In genomic region chr4:162510115-162510514, GRCh38 we compare ENCODE assay signal across 21 cellular contexts.
DNase-seq lines count a peak whose midpoint lies in the region; ATAC-seq, FAIRE-seq and TF ChIP-seq lines count a peak whose summit lies in the region.
"Had no signal": no experiment of that assay in that cellular context is flagged by ENCODE, and none has a peak within 500 bp of the region (broad histone marks: within the 10 kb centered on the region; RNA-seq: fewer than 3 reads in every experiment).

No MANE protein-coding gene starts in this region.

- H3K9ac ChIP-seq in H1 (replicated peaks in 1 of 4; ENCODE audit: extremely low read depth in 1 of 4, low read depth in 3 of 4, low read length in 3 of 4) (no peak overlapping the region), mesendoderm (ENCODE audit: low read length) (no peak overlapping the region), neuronal stem cell (ENCODE audit: low read depth, low read length, poor library complexity) (no peak overlapping the region)

- H3K79me2 ChIP-seq in H1 (ENCODE audit: control insufficient read depth in 1 of 2, insufficient read depth in 2 of 2, low read length in 2 of 2) (no peaks in the 10 kb centered on the region), mesendoderm (ENCODE audit: control insufficient read depth, insufficient read depth, low read length) (no peaks in the 10 kb centered on the region)

- H3K14ac ChIP-seq in H1 (ENCODE audit: insufficient read length) (no peak overlapping the region), neuronal stem cell (ENCODE audit: low read length) (no peak overlapping the region)

- no peak overlapping the region for H2BK20ac ChIP-seq in H1 (ENCODE audit: low read length)

- FAIRE-seq in H1 (lab: Jason Lieb, UNC) = no peak
- FAIRE-seq: GM12878 had no signal

- 0 out of 4 replicates have a peak, but pooled peaks of 1 of the 2 experiments have one; percentile 9 for TF ChIP-seq RAD21 in H1 (IDR thresholded peaks at IDR 0.05 in 1 of 2, conservative IDR thresholded peaks at IDR 0.05 in 1 of 2; ENCODE audit: low read depth in 2 of 2, low read length in 2 of 2)

- no peaks in the 10 kb centered on the region for H3K23me2 ChIP-seq in H1 (ENCODE audit: low read depth, low read length)

- H3K9me3 ChIP-seq in H1 (ENCODE audit: insufficient read depth in 2 of 2, low read depth in 1 of 2, low read length in 1 of 2) = no peaks in the 10 kb centered on the region
- H3K9me3 ChIP-seq in neuronal stem cell (replicated peaks in 1 of 2; ENCODE audit: control insufficient read depth in 2 of 2, insufficient read depth in 1 of 2, low read depth in 1 of 2, low read length in 2 of 2) = no peaks in the 10 kb centered on the region
- H3K9me3 ChIP-seq: BE2C had no signal

- no peaks in the 10 kb centered on the region for H4K20me1 ChIP-seq in H1 (replicated peaks in 1 of 2; ENCODE audit: control insufficient read depth in 1 of 2, insufficient read depth in 2 of 2, low read length in 2 of 2)

- H3K4me2 ChIP-seq in H1 (ENCODE audit: insufficient read depth in 1 of 2, low read depth in 2 of 2, low read length in 2 of 2) = no peak overlapping the region
- H3K4me2 ChIP-seq in mesendoderm (ENCODE audit: low read length) = no peak overlapping the region
- no peak overlapping the region for H3K4me2 ChIP-seq in neuronal stem cell (ENCODE audit: insufficient read depth, low read length, poor library complexity, severe bottlenecking)

- H3K23ac ChIP-seq in H1 (ENCODE audit: insufficient read length) (no peak overlapping the region), mesendoderm (ENCODE audit: low read length) (no peak overlapping the region), neuronal stem cell (ENCODE audit: low read depth, low read length, poor library complexity) (no peak overlapping the region)

- no peaks in the 10 kb centered on the region for H3K4me1 ChIP-seq in H1 (replicated peaks in 1 of 4; ENCODE audit: control insufficient read depth in 3 of 4, insufficient read depth in 4 of 4, low read length in 3 of 4)
- no peaks in the 10 kb centered on the region for H3K4me1 ChIP-seq in mesendoderm (ENCODE audit: control insufficient read depth, low read depth, low read length)
- H3K4me1 ChIP-seq in neuronal stem cell (ENCODE audit: control insufficient read depth in 2 of 2, insufficient read depth in 1 of 2, low read depth in 1 of 2, low read length in 2 of 2) = peaks cover 0 to 2% of the 10 kb centered on the region in 2 donors
- H3K4me1 ChIP-seq: BE2C had no signal

- H3K18ac ChIP-seq in H1 (ENCODE audit: extremely low read depth, low read length) = no peak overlapping the region
- H3K18ac ChIP-seq in mesendoderm (ENCODE audit: low read length) = no peak overlapping the region
- H3K18ac ChIP-seq in neuronal stem cell (ENCODE audit: low read length) = no peak overlapping the region

- H3K27ac ChIP-seq in H1 (ENCODE audit: low read depth, low read length) (no peak overlapping the region), mesendoderm (ENCODE audit: low read depth, low read length) (no peak overlapping the region), neuronal stem cell (replicated peaks; ENCODE audit: low read length) (no peak overlapping the region)

- POLR2A ChIA-PET in H1 (lab: Charles Lee; ENCODE audit: partially characterized antibody) = no interaction called here

- H2AFZ ChIP-seq in H1 (ENCODE audit: low read length) (peak overlapping the region; percentile 98), neuronal stem cell (ENCODE audit: low read length) (peak overlapping the region; percentile 61)

- H2AK5ac ChIP-seq in H1 (ENCODE audit: low read depth, low read length) = no peak overlapping the region
- H2AK5ac ChIP-seq in mesendoderm (ENCODE audit: low read length) = no peak overlapping the region
- H2AK5ac ChIP-seq in neuronal stem cell (ENCODE audit: low read depth, low read length) = no peak overlapping the region

- H4K5ac ChIP-seq in H1 (ENCODE audit: insufficient read length, low read depth, low read length) (no peak overlapping the region), mesendoderm (ENCODE audit: low read length) (peak overlapping the region; percentile 75)

- TF ChIP-seq POLR2A in H1 (IDR thresholded peaks at IDR 0.05; ENCODE audit: control extremely low read depth in 1 of 2, low read depth in 2 of 2, low read length in 2 of 2) = no peak

- H2BK15ac ChIP-seq in H1 (ENCODE audit: low read length) (no peak overlapping the region), mesendoderm (replicated peaks; ENCODE audit: low read depth) (no peak overlapping the region), neuronal stem cell (ENCODE audit: low read length) (no peak overlapping the region)

- H3K27me3 ChIP-seq in H7 (ENCODE audit: control insufficient read depth, insufficient read depth, low read length) = no peaks in the 10 kb centered on the region
- H3K27me3 ChIP-seq in H1 (replicated peaks in 1 of 4; ENCODE audit: control insufficient read depth in 3 of 4, extremely low read depth in 1 of 4, insufficient read depth in 3 of 4, low read length in 3 of 4) = no peaks in the 10 kb centered on the region
- no peaks in the 10 kb centered on the region for H3K27me3 ChIP-seq in mesendoderm (ENCODE audit: insufficient read depth, low read length, poor library complexity)
- no peaks in the 10 kb centered on the region for H3K27me3 ChIP-seq in neuronal stem cell (ENCODE audit: control insufficient read depth in 3 of 3, insufficient read depth in 3 of 3, low read depth in 1 of 3, low read length in 3 of 3)
- H3K27me3 ChIP-seq: BE2C had no signal

- no peak overlapping the region for H4K91ac ChIP-seq in H1 (replicated peaks; ENCODE audit: insufficient read length, low read length)
- H4K91ac ChIP-seq in neuronal stem cell (ENCODE audit: low read depth, low read length, poor library complexity) = no peak overlapping the region

- 89% methylated on average over 4 of the region's 4 CpGs; no CpG with 5 or more reads in 1 of the 2 experiments for whole genome bisulfite sequencing in H1 (ENCODE audit: extremely low coverage in 1 of 2, insufficient coverage in 1 of 2, insufficient read length in 1 of 2, insufficient replicate concordance in 2 of 2, low coverage in 1 of 2, low lambda C conversion rate in 2 of 2, missing lambda C conversion rate in 1 of 2), 2 experiments
- no CpG with 5 or more reads among the region's 4 CpGs for WGBS in mesendoderm (ENCODE audit: extremely low coverage, insufficient coverage, low lambda C conversion rate)
- WGBS in neuronal stem cell (ENCODE audit: extremely low coverage in 2 of 2, insufficient read length in 2 of 2, insufficient replicate concordance in 1 of 2), 2 donors = no CpG with 5 or more reads among the region's 4 CpGs

- no peak for ATAC-seq in GM18858 (IDR thresholded peaks at IDR 0.05; ENCODE audit: unreplicated experiment)
- ATAC-seq in HG03521 (IDR thresholded peaks at IDR 0.05; ENCODE audit: unreplicated experiment) = no peak
- no peak for ATAC-seq in GM18861 (IDR thresholded peaks at IDR 0.05; ENCODE audit: unreplicated experiment)
- ATAC-seq: GM12878, HCT116 had no signal

- no peak for TF ChIP-seq CTCF in H1 (IDR thresholded peaks at IDR 0.05; ENCODE audit: control extremely low read depth in 1 of 3, insufficient read depth in 1 of 3, low read depth in 1 of 3, low read length in 3 of 3)

- H2BK120ac ChIP-seq in H1 (replicated peaks; ENCODE audit: low read depth, low read length) = no peak overlapping the region
- no peak overlapping the region for H2BK120ac ChIP-seq in mesendoderm (ENCODE audit: low read depth, low read length)
- H2BK120ac ChIP-seq in neuronal stem cell (ENCODE audit: low read depth, low read length) = no peak overlapping the region

- no peak for TF ChIP-seq EP300 in H1 (IDR thresholded peaks at IDR 0.05; ENCODE audit: borderline replicate concordance in 1 of 2, low read depth in 2 of 2, low read length in 2 of 2)

- H3K36me3 ChIP-seq in H7 (replicated peaks; ENCODE audit: control insufficient read depth, insufficient read depth, low read length) = no peaks in the 10 kb centered on the region
- no peaks in the 10 kb centered on the region for H3K36me3 ChIP-seq in H1 (ENCODE audit: control insufficient read depth in 2 of 4, insufficient read depth in 4 of 4, low read length in 3 of 4)
- H3K36me3 ChIP-seq in mesendoderm (ENCODE audit: control insufficient read depth, insufficient read depth, low read length) = no peaks in the 10 kb centered on the region
- no peaks in the 10 kb centered on the region for H3K36me3 ChIP-seq in neuronal stem cell (replicated peaks in 1 of 2; ENCODE audit: control insufficient read depth in 2 of 2, insufficient read depth in 2 of 2, low read length in 2 of 2)
- H3K36me3 ChIP-seq: BE2C had no signal

- no peak overlapping the region for H4K8ac ChIP-seq in H1 (ENCODE audit: extremely low read depth, insufficient read depth, low read length)
- no peak overlapping the region for H4K8ac ChIP-seq in mesendoderm (ENCODE audit: low read depth, low read length)
- no peak overlapping the region for H4K8ac ChIP-seq in neuronal stem cell (ENCODE audit: low read depth, low read length)

- H2BK5ac ChIP-seq in H1 (ENCODE audit: low read depth, low read length) (no peak overlapping the region; the same call in 1 of the 2 replicates), mesendoderm (ENCODE audit: low read length) (no peak overlapping the region), neuronal stem cell (ENCODE audit: low read length) (no peak overlapping the region)

- H3K4ac ChIP-seq in H1 (replicated peaks; ENCODE audit: insufficient read length, low read depth, low read length) = no peak overlapping the region
- H3K4ac ChIP-seq in mesendoderm (ENCODE audit: low read depth, low read length) = no peak overlapping the region
- H3K4ac ChIP-seq in neuronal stem cell (ENCODE audit: low read length) = no peak overlapping the region

- H3K79me1 ChIP-seq in H1 (ENCODE audit: low read depth, low read length) (no peaks in the 10 kb centered on the region), mesendoderm (ENCODE audit: low read length) (no peaks in the 10 kb centered on the region), neuronal stem cell (ENCODE audit: low read depth, low read length) (no peaks in the 10 kb centered on the region)

- H2BK12ac ChIP-seq in H1 (ENCODE audit: low read depth, low read length) (no peak overlapping the region), neuronal stem cell (ENCODE audit: low read length) (no peak overlapping the region)

- DNase-seq in H7 = peak; percentile 6
- no peak for DNase-seq in H1 (ENCODE audit: low read depth in 1 of 2, low spot score in 2 of 2)
- DNase-seq in mesendoderm = peak; percentile 44
- no peak for DNase-seq in neuronal stem cell (ENCODE audit: low spot score)
- no peak for DNase-seq in NCI-H146 treated with DMSO at 0.1 percent for 48 hours (lab: John Stamatoyannopoulos, UW; ENCODE audit: unreplicated experiment)
- DNase-seq: BE2C; C1 segment of cervical spinal cord; CD4-positive, CD25-positive, alpha-beta regulatory T cell; CD8-positive, alpha-beta memory T cell; COR-L47; DMS 273 treated with DMSO at 0.1 percent for 48 hours; DMS53; DND-41; EL; HFFc6; KG1 had no signal

- H3K4me3 ChIP-seq in H7 (ENCODE audit: insufficient read depth, low read depth, low read length) = no peak overlapping the region
- H3K4me3 ChIP-seq in H1 (ENCODE audit: extremely low read depth in 1 of 4, insufficient read depth in 2 of 4, low read depth in 3 of 4, low read length in 4 of 4) = no peak overlapping the region
- H3K4me3 ChIP-seq in mesendoderm (ENCODE audit: low read length) = no peak overlapping the region
- no peak overlapping the region for H3K4me3 ChIP-seq in neuronal stem cell (ENCODE audit: low read length in 2 of 2)
- H3K4me3 ChIP-seq: GM12878 had no signal

- H3K56ac ChIP-seq in H1 (replicated peaks; ENCODE audit: insufficient read length, low read depth, low read length) = no peak overlapping the region
- H3K56ac ChIP-seq in mesendoderm (ENCODE audit: low read length) = no peak overlapping the region

- CTCF ChIA-PET in H1 (lab: Charles Lee; ENCODE audit: partially characterized antibody) = interaction anchor here (0.8 to 1.9 kb wide), 3 partner anchors 13 to 528 kb away, joined by 3 to 10 read pairs (median 4); no protein-coding TSS in a partner anchor

Comparison
In these comparisons a context has a peak if more than half of its experiments do, and no peak if none do; other contexts are left out.
1. DNase-seq: peak in H7 (single experiment) and mesendoderm (single experiment); none in H1 (0 of 2), neuronal stem cell (single experiment) and NCI-H146 treated with DMSO at 0.1 percent for 48 hours (single experiment).